ENCODE assay signal across 9 cellular contexts in genomic region chr2:96888082-96889011, GRCh38. TPM values are rescaled to one million over a fixed set of nuclear protein-coding genes. Genes with fewer than 3 reads are reported as not detected.
DNase-seq lines count a peak whose midpoint lies in the region; ATAC-seq, FAIRE-seq and TF ChIP-seq lines count a peak whose summit lies in the region.
"Had no signal": no experiment of that assay in that cellular context is flagged by ENCODE, and none has a peak within 500 bp of the region (broad histone marks: within the 10 kb centered on the region; RNA-seq: fewer than 3 reads in every experiment).

No MANE protein-coding gene starts in this region.

- H3K4me1 Mint-ChIP-seq in T-helper 17 cell, result peaks cover 34% of the 10 kb centered on the region

- H3K4me3 Mint-ChIP-seq in T-helper 17 cell, result no peak overlapping the region

- H3K27me3 Mint-ChIP-seq in T-helper 17 cell, result no peaks in the 10 kb centered on the region

- H3K9me3 ChIP-seq in T-helper 17 cell (ENCODE audit: control insufficient read depth, low read length, poor library complexity, severe bottlenecking) (no peaks in the 10 kb centered on the region), kidney (ENCODE audit: control insufficient read depth in 1 of 2, low read length in 2 of 2) (no peaks in the 10 kb centered on the region)

- no peaks in the 10 kb centered on the region for H3K36me3 Mint-ChIP-seq in T-helper 17 cell (ENCODE audit: low read depth)

- ATAC-seq in T-helper 17 cell (no peak), left lobe of liver (peak; percentile 17)

- TF ChIP-seq CTCF in kidney (IDR thresholded peaks at IDR 0.05; ENCODE audit: borderline replicate concordance, extremely low read depth, insufficient read depth), result no peak

- no peak for TF ChIP-seq RAD21 in Ishikawa (IDR thresholded peaks at IDR 0.05; ENCODE audit: low read depth)

- intact Hi-C loops in kidney (cut with DNase I), result no loop called here

- no peak for TF ChIP-seq EP300 in Ishikawa (IDR thresholded peaks at IDR 0.05; ENCODE audit: borderline replicate concordance)

- H3K27ac ChIP-seq in substantia nigra (ENCODE audit: low read depth, low read length, poor library complexity, severe bottlenecking) (peak overlapping the region; percentile 91), kidney (ENCODE audit: low read depth in 2 of 2, low read length in 2 of 2) (no peak overlapping the region)
- H3K27ac ChIP-seq: KMS-11 had no signal

- peak overlapping the region; percentile 88 for H3K27ac Mint-ChIP-seq in T-helper 17 cell

- no peak for FAIRE-seq in kidney (lab: Jason Lieb, UNC)

- peaks cover 6 to 32% of the 10 kb centered on the region in 2 donors for H3K4me1 ChIP-seq in kidney (ENCODE audit: control insufficient read depth in 1 of 2, insufficient read depth in 1 of 2, low read depth in 1 of 2, low read length in 2 of 2)

- no peak overlapping the region for H3K4me3 ChIP-seq in kidney (ENCODE audit: low read length in 2 of 2)

- no peak overlapping the region for H3K9ac ChIP-seq in kidney (ENCODE audit: low read length in 2 of 2)
- H3K9ac ChIP-seq: KMS-11 had no signal

- H3K36me3 ChIP-seq in kidney (ENCODE audit: control insufficient read depth in 1 of 2, insufficient read depth in 2 of 2, low read length in 2 of 2), result no peaks in the 10 kb centered on the region

- DNase-seq in T-helper 17 cell (no peak), left lobe of liver (ENCODE audit: low spot score) (no peak), substantia nigra (lab: John Stamatoyannopoulos, UW) (peak in 44 of 49 donors; percentile 24 to 84 (median 64)), kidney (no peak), NCI-H146 treated with DMSO at 0.1 percent for 48 hours (lab: John Stamatoyannopoulos, UW; ENCODE audit: unreplicated experiment) (no peak), HK-2 (ENCODE audit: unreplicated experiment) (no peak), retina (no peak)

TF ChIP-seq in Ishikawa, 13 proteins besides CTCF, POLR2A, EP300 and RAD21:
- no peak for TF ChIP-seq CREB1 (IDR thresholded peaks at IDR 0.05; ENCODE audit: low read depth)
- peak; percentile 69 for TF ChIP-seq MAX (IDR thresholded peaks at IDR 0.05)
- TF ChIP-seq NFIC (IDR thresholded peaks at IDR 0.05), result peak; percentile 66
- peak; percentile 48; the same call in 1 of the 2 replicates for TF ChIP-seq YY1 (IDR thresholded peaks at IDR 0.05; ENCODE audit: low read depth)

RNA-seq across cellular contexts. Expression of gene SEMA4C, which starts 18.5 kb away (rescaled TPM):
- total RNA-seq in T-helper 17 cell (10 to 100 TPM; 25.5 to 30.9 TPM), left lobe of liver (18.6 TPM), kidney (44.6 TPM)
- 11.1 TPM for polyA plus RNA-seq in kidney (ENCODE audit: insufficient read depth, low read depth, low replicate concordance)

RNA-seq across cellular contexts. Expression of gene ANKRD39, which starts 30.5 kb away (rescaled TPM):
- 10 to 100 TPM; 16.8 to 18.6 TPM for total RNA-seq in T-helper 17 cell
- total RNA-seq in left lobe of liver, result 9.5 TPM
- 10.8 TPM for total RNA-seq in kidney
- 19.2 TPM for polyA plus RNA-seq in kidney (ENCODE audit: insufficient read depth, low read depth, low replicate concordance)

RNA-seq across cellular contexts. Expression of gene ANKRD23, which starts 44.5 kb away (rescaled TPM):
- total RNA-seq in T-helper 17 cell (10 to 100 TPM in 1 of 2 donors, 1 to 10 TPM in 1; 7.6 to 11.2 TPM), left lobe of liver (4.4 TPM), kidney (4.0 TPM)
- 1.6 TPM for polyA plus RNA-seq in kidney (ENCODE audit: insufficient read depth, low read depth, low replicate concordance)

Comparison
In these comparisons a context has a peak if more than half of its experiments do, and no peak if none do; other contexts are left out.
1. DNase-seq: peak in substantia nigra (44 of 49); none in T-helper 17 cell (0 of 3), left lobe of liver (single experiment), kidney (single experiment), NCI-H146 treated with DMSO at 0.1 percent for 48 hours (single experiment), HK-2 (single experiment) and retina (single experiment).